12 cellular contexts compared by ENCODE assay signal in the genomic region with DNA sequence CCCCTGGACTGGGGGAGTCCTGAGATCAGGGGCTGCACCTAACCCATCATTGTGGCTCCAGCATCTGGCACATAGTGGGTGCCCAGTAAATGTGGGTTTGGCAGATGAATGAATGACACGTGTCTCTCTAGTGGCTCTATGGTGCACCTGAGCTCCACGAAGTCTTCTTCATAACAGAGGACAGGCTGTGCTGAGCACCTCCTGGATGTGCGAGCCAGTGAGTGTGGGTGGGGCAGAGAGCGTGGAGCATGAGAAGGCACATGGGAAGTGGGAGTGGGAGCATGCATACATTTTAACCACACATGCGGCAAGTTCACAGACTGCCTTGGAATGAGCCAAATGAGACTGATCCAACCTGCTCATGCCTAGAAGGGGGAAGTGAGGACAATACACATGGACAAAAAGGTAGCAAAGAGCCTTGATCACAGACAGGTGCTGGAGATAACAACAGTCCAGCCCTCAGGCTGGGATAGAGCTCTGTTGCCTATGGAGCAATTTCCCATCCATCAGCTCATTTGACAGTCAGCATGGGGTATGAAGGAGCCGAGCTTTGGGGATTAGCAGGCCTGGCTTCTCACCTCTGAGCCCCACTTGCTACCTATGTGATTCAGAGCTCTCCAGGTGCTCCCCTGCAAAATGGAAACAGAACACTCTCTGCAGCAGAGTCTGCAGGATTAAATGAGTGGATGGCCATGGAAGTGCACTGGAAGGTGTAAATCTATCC.
"Had no signal": no experiment of that assay in that cellular context is flagged by ENCODE, and none has a peak within 500 bp of the region (broad histone marks: within the 10 kb centered on the region; RNA-seq: fewer than 3 reads in every experiment).

No MANE protein-coding gene starts in this region.

- H3K27ac Mint-ChIP-seq: activated CD4-positive, alpha-beta T cell treated with anti-CD3 and anti-CD28 coated beads for 36 hours; activated CD8-positive, alpha-beta T cell treated with anti-CD3 and anti-CD28 coated beads for 36 hours; activated naive CD8-positive, alpha-beta T cell treated with anti-CD3 and anti-CD28 coated beads, Interleukin-2, amount 50 U/mL, for 24 hours; activated T-helper 1 cell treated with anti-CD3 and anti-CD28 coated beads, Interleukin-12 subunit alpha, Interleukin-12 subunit beta, Interleukin-2, Interleukin-4 antibody, amounts not matched to agents 30 ng/mL and 10 ng/mL and 1 ng/mL, durations not matched to agents 14 hours and 24 hours and 36 hours; naive thymus-derived CD8-positive, alpha-beta T cell; stimulated activated naive B cell treated with anti-CD40 and anti-IgM and Interleukin-4, amounts not matched to agents 10 μg/mL and 1 μg/mL and 100 μg/mL, for 72 hours had no signal

- H3K36me3 ChIP-seq: sigmoid colon, transverse colon had no signal

- H3K4me3 ChIP-seq: mucosa of descending colon, sigmoid colon, transverse colon had no signal

- H3K27me3 ChIP-seq: sigmoid colon, transverse colon had no signal

- H3K36me3 Mint-ChIP-seq: stimulated activated naive B cell treated with anti-CD40 and anti-IgM and Interleukin-4, amounts not matched to agents 10 μg/mL and 1 μg/mL and 100 μg/mL, for 72 hours had no signal

- H3K27ac ChIP-seq: sigmoid colon, transverse colon had no signal

- H3K9me3 Mint-ChIP-seq: activated CD8-positive, alpha-beta T cell treated with anti-CD3 and anti-CD28 coated beads for 36 hours; activated naive CD8-positive, alpha-beta T cell treated with anti-CD3 and anti-CD28 coated beads, Interleukin-2, amount 50 U/mL, for 24 hours; activated T-helper 1 cell treated with anti-CD3 and anti-CD28 coated beads, Interleukin-12 subunit alpha, Interleukin-12 subunit beta, Interleukin-2, Interleukin-4 antibody, amounts not matched to agents 30 ng/mL and 10 ng/mL and 1 ng/mL, durations not matched to agents 14 hours and 24 hours and 36 hours; naive thymus-derived CD8-positive, alpha-beta T cell; stimulated activated naive B cell treated with anti-CD40 and anti-IgM and Interleukin-4, amounts not matched to agents 10 μg/mL and 1 μg/mL and 100 μg/mL, for 72 hours had no signal

- H3K9me3 ChIP-seq: mucosa of descending colon, sigmoid colon, transverse colon had no signal

- H3K4me1 Mint-ChIP-seq: activated CD4-positive, alpha-beta T cell treated with anti-CD3 and anti-CD28 coated beads for 36 hours; activated naive CD8-positive, alpha-beta T cell treated with anti-CD3 and anti-CD28 coated beads, Interleukin-2, amount 50 U/mL, for 24 hours had no signal

- DNase-seq: activated CD4-positive, alpha-beta T cell treated with anti-CD3 and anti-CD28 coated beads for 36 hours; activated CD8-positive, alpha-beta T cell treated with anti-CD3 and anti-CD28 coated beads for 36 hours; activated naive CD4-positive, alpha-beta T cell treated with Interleukin-2 at 50 U/mL for 16 hours; activated naive CD8-positive, alpha-beta T cell treated with anti-CD3 and anti-CD28 coated beads, Interleukin-2, amount 50 U/mL, for 24 hours; left colon; mucosa of descending colon; naive thymus-derived CD8-positive, alpha-beta T cell; sigmoid colon; stimulated activated CD4-positive, alpha-beta T cell treated with anti-CD3 and anti-CD28 coated beads, Interleukin-2, amount 100 ng/mL, for 24 hours; stimulated activated naive B cell treated with anti-CD40 and anti-IgM and Interleukin-4, amounts not matched to agents 10 μg/mL and 1 μg/mL and 100 μg/mL, for 72 hours; transverse colon had no signal

- H3K4me1 ChIP-seq: sigmoid colon, transverse colon had no signal

- H3K4me3 Mint-ChIP-seq: activated CD4-positive, alpha-beta T cell treated with anti-CD3 and anti-CD28 coated beads for 36 hours; activated CD8-positive, alpha-beta T cell treated with anti-CD3 and anti-CD28 coated beads for 36 hours; activated naive CD8-positive, alpha-beta T cell treated with anti-CD3 and anti-CD28 coated beads, Interleukin-2, amount 50 U/mL, for 24 hours; activated T-helper 1 cell treated with anti-CD3 and anti-CD28 coated beads, Interleukin-12 subunit alpha, Interleukin-12 subunit beta, Interleukin-2, Interleukin-4 antibody, amounts not matched to agents 30 ng/mL and 10 ng/mL and 1 ng/mL, durations not matched to agents 14 hours and 24 hours and 36 hours; naive thymus-derived CD8-positive, alpha-beta T cell; stimulated activated naive B cell treated with anti-CD40 and anti-IgM and Interleukin-4, amounts not matched to agents 10 μg/mL and 1 μg/mL and 100 μg/mL, for 72 hours had no signal
